8 cellular contexts compared by ENCODE assay signal in the genomic region with DNA sequence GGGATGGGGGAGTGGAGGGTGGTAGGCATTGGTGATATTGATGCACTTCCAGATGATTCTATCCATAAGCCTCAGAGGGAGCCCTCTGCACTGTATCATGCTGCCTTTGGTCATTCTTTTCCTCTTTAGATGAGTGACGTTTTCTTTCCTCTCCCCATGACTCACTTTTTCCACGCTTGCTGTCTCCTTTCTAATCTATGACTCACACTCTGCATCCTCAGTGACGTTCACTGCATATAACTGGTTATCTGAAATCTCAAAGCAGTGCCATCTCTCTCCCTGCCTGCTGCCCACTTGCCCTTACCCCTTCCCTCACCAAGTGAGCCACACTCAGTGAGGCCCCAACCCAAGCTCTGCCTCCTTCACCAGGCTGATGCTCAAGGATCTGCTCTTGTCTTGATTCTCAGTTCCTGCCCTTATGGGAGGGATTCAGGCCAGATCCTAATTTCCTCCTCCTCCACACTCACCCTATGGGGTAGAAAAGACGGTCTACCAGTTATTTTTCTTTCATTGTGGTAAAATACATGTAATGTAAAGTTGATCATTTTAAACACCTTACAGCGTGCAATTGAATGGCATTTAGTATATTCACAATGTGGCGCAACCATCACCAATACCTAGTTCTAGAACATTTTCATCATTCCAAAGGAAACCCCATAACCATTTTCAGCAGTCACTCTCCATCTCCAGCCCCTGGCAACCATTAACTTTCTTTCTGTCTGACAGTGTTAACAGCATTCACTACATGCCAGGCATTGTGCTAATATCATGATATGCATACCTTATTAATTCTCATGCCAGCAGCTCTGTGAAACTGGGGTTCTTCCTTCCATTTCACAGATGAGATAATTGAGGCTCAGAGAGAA. TPM values are rescaled to one million over a fixed set of nuclear protein-coding genes. Genes with fewer than 3 reads are reported as not detected.
A peak's percentile ranks its signal among the peaks of the same experiment; 100 is the strongest.
DNase-seq lines count a peak whose midpoint lies in the region; ATAC-seq and TF ChIP-seq lines count a peak whose summit lies in the region.

No MANE protein-coding gene starts in this region.

- ATAC-seq in natural killer cell treated with Interleukin-12 subunit alpha and Interleukin-12 subunit beta and Interleukin-15 and Interleukin-18, amount 100 ng/mL, for 72 hours: peak; percentile 53 to 63
- ATAC-seq in natural killer cell (no peak), upper lobe of right lung (peak; percentile 54), GM18498 (IDR thresholded peaks at IDR 0.05; ENCODE audit: unreplicated experiment) (no peak), GM18520 (IDR thresholded peaks at IDR 0.05; ENCODE audit: unreplicated experiment) (no peak)

- H3K27ac ChIP-seq in upper lobe of right lung: no peak overlapping the region

- H3K9me3 Mint-ChIP-seq in natural killer cell treated with Interleukin-12 subunit alpha and Interleukin-12 subunit beta and Interleukin-15 and Interleukin-18, amount 100 ng/mL, for 72 hours: no peaks in the 10 kb centered on the region
- H3K9me3 Mint-ChIP-seq in natural killer cell: no peaks in the 10 kb centered on the region
- H3K9me3 Mint-ChIP-seq in activated CD4-positive, alpha-beta T cell treated with anti-CD3 and anti-CD28 coated beads, Interleukin-2, amount 10 ng/mL, durations not matched to agents 7 days and 5 days: peaks cover 5% of the 10 kb centered on the region

- H3K4me1 ChIP-seq in upper lobe of right lung: no peaks in the 10 kb centered on the region

- intact Hi-C loops in natural killer cell (cut with micrococcal nuclease) (no loop called here), upper lobe of right lung (cut with DNase I) (no loop called here)

- no peak overlapping the region for H3K4me3 ChIP-seq in upper lobe of right lung

- TF ChIP-seq CTCF in natural killer cell (IDR thresholded peaks at IDR 0.05) (no peak), upper lobe of right lung (IDR thresholded peaks at IDR 0.05) (no peak)

- no peaks in the 10 kb centered on the region for H3K9me3 ChIP-seq in upper lobe of right lung

- no peaks in the 10 kb centered on the region for H3K36me3 ChIP-seq in upper lobe of right lung

- no peak overlapping the region for H3K27ac Mint-ChIP-seq in natural killer cell treated with Interleukin-12 subunit alpha and Interleukin-12 subunit beta and Interleukin-15 and Interleukin-18, amount 100 ng/mL, for 72 hours
- no peak overlapping the region for H3K27ac Mint-ChIP-seq in natural killer cell
- H3K27ac Mint-ChIP-seq in activated CD4-positive, alpha-beta T cell treated with anti-CD3 and anti-CD28 coated beads, Interleukin-2, amount 10 ng/mL, durations not matched to agents 7 days and 5 days: no peak overlapping the region

- H3K4me1 Mint-ChIP-seq in natural killer cell treated with Interleukin-12 subunit alpha and Interleukin-12 subunit beta and Interleukin-15 and Interleukin-18, amount 100 ng/mL, for 72 hours (ENCODE audit: low read depth in 2 of 2): peaks cover 5 to 7% of the 10 kb centered on the region in 2 donors
- no peaks in the 10 kb centered on the region for H3K4me1 Mint-ChIP-seq in natural killer cell
- H3K4me1 Mint-ChIP-seq in activated CD4-positive, alpha-beta T cell treated with anti-CD3 and anti-CD28 coated beads, Interleukin-2, amount 10 ng/mL, durations not matched to agents 7 days and 5 days: peaks cover 4% of the 10 kb centered on the region

- POLR2A ChIA-PET in activated CD4-positive, alpha-beta T cell treated with anti-CD3 and anti-CD28 coated beads, Interleukin-2, amount 10 ng/mL, durations not matched to agents 7 days and 5 days (lab: Charles Lee): no interaction called here

- CTCF ChIA-PET in activated CD4-positive, alpha-beta T cell treated with anti-CD3 and anti-CD28 coated beads, Interleukin-2, amount 10 ng/mL, durations not matched to agents 7 days and 5 days (lab: Charles Lee): no interaction called here

- peaks cover 17 to 36% of the 10 kb centered on the region in 2 donors for H3K27me3 Mint-ChIP-seq in natural killer cell treated with Interleukin-12 subunit alpha and Interleukin-12 subunit beta and Interleukin-15 and Interleukin-18, amount 100 ng/mL, for 72 hours
- peaks cover 0 to 6% of the 10 kb centered on the region in 2 donors for H3K27me3 Mint-ChIP-seq in natural killer cell (ENCODE audit: low read depth in 2 of 2)
- peaks cover 4% of the 10 kb centered on the region for H3K27me3 Mint-ChIP-seq in activated CD4-positive, alpha-beta T cell treated with anti-CD3 and anti-CD28 coated beads, Interleukin-2, amount 10 ng/mL, durations not matched to agents 7 days and 5 days

- H3K36me3 Mint-ChIP-seq in natural killer cell treated with Interleukin-12 subunit alpha and Interleukin-12 subunit beta and Interleukin-15 and Interleukin-18, amount 100 ng/mL, for 72 hours: no peaks in the 10 kb centered on the region
- no peaks in the 10 kb centered on the region for H3K36me3 Mint-ChIP-seq in natural killer cell
- H3K36me3 Mint-ChIP-seq in activated CD4-positive, alpha-beta T cell treated with anti-CD3 and anti-CD28 coated beads, Interleukin-2, amount 10 ng/mL, durations not matched to agents 7 days and 5 days (ENCODE audit: low read depth): no peaks in the 10 kb centered on the region

- H3K4me3 Mint-ChIP-seq in natural killer cell treated with Interleukin-12 subunit alpha and Interleukin-12 subunit beta and Interleukin-15 and Interleukin-18, amount 100 ng/mL, for 72 hours: peak overlapping the region; percentile 1
- H3K4me3 Mint-ChIP-seq in natural killer cell: no peak overlapping the region
- H3K4me3 Mint-ChIP-seq in activated CD4-positive, alpha-beta T cell treated with anti-CD3 and anti-CD28 coated beads, Interleukin-2, amount 10 ng/mL, durations not matched to agents 7 days and 5 days: no peak overlapping the region

- no peaks in the 10 kb centered on the region for H3K27me3 ChIP-seq in upper lobe of right lung

- no peak for DNase-seq in natural killer cell treated with Interleukin-12 subunit alpha and Interleukin-12 subunit beta and Interleukin-15 and Interleukin-18, amount 100 ng/mL, for 72 hours (ENCODE audit: low spot score)
- DNase-seq in natural killer cell (no peak), hepatic stellate cell (ENCODE audit: low spot score) (peak; percentile 87), upper lobe of right lung (no peak), T-helper 9 cell (no peak)
- peak; percentile 29 for DNase-seq in activated CD4-positive, alpha-beta T cell treated with anti-CD3 and anti-CD28 coated beads, Interleukin-2, amount 10 ng/mL, durations not matched to agents 7 days and 5 days

RNA-seq across cellular contexts. Expression of gene PTGS1, which starts 31.8 kb away (rescaled TPM):
- under 1 TPM; 0.69 to 0.89 TPM for total RNA-seq in natural killer cell treated with Interleukin-12 subunit alpha and Interleukin-12 subunit beta and Interleukin-15 and Interleukin-18, amount 100 ng/mL, for 72 hours
- total RNA-seq in natural killer cell (10 to 100 TPM in 1 of 3 donors, 1 to 10 TPM in 2; 2.1 to 11.3 (median 9.2) TPM), upper lobe of right lung (16.4 TPM)
- not detected for total RNA-seq in activated CD4-positive, alpha-beta T cell treated with anti-CD3 and anti-CD28 coated beads, Interleukin-2, amount 10 ng/mL, durations not matched to agents 7 days and 5 days

Comparison
In these comparisons a context has a peak if more than half of its experiments do, and no peak if none do; other contexts are left out.
1. ATAC-seq: peak in natural killer cell treated with Interleukin-12 subunit alpha and Interleukin-12 subunit beta and Interleukin-15 and Interleukin-18, amount 100 ng/mL, for 72 hours (2 of 2) and upper lobe of right lung (single experiment); none in natural killer cell (0 of 3), GM18498 (single experiment) and GM18520 (single experiment).
2. DNase-seq: peak in activated CD4-positive, alpha-beta T cell treated with anti-CD3 and anti-CD28 coated beads, Interleukin-2, amount 10 ng/mL, durations not matched to agents 7 days and 5 days (single experiment) and hepatic stellate cell (single experiment); none in natural killer cell treated with Interleukin-12 subunit alpha and Interleukin-12 subunit beta and Interleukin-15 and Interleukin-18, amount 100 ng/mL, for 72 hours (single experiment), natural killer cell (single experiment), upper lobe of right lung (single experiment) and T-helper 9 cell (single experiment).